ENCODE assay signal across 8 cellular contexts in the genomic region with DNA sequence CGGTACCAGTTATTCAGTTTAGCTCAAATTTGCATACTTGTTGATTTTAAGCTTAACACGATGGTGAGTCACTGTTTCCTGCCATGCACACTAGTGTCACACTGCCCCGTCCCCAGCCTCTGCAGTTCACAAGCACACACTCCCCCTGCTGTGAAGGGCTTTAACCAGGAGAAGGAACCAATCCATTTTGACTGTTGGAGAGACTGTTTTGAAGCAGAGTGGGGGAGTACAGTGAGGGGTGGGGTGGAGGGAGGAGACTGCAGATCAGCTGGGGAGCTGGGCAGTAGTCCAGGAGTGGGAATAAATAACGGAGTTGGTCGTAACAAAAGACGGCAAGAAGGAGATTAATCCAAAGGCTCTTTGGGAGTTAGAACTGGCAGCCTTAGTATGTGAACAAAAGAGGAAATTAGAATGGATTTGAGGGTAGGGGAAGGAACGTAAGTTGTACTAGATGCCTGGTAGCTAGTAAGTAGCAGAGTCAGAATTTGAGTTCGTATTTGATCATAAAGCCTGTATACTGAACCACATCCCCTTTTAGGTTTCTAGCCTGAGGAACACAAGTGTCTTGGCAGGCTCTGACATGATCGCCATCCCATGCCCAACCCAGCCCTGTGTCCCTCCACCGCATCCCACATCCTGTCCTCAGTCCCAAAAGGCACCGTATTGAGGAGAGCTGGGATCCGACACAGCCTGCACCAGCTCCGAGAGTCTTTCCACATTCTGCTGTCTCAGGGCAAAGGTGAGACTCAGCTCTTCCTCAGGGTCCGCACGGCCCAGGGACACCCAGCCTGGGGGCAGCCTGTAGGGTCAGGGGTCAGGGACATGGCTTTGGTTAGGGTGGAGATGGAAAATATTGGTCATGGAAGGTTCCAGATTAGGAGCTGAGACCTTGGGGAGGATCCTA. TPM values are rescaled to one million over a fixed set of nuclear protein-coding genes. Genes with fewer than 3 reads are reported as not detected.
A peak's percentile ranks its signal among the peaks of the same experiment; 100 is the strongest.
DNase-seq lines count a peak whose midpoint lies in the region; ATAC-seq and TF ChIP-seq lines count a peak whose summit lies in the region.

No MANE protein-coding gene starts in this region.

- intact Hi-C loops in ascending aorta (cut with DNase I), result loop anchor here (1.0 kb wide), 1 partner anchor 65 kb away; a partner anchor contains a TSS

- H3K27ac ChIP-seq in ascending aorta, result peak overlapping the region; percentile 81 to 82
- no peak overlapping the region for H3K27ac ChIP-seq in iPS DF 6.9 (ENCODE audit: low read length)
- H3K27ac ChIP-seq in skin epidermis, result peak overlapping the region; percentile 34 to 98 (median 92)

- H3K4me1 ChIP-seq in ascending aorta, result peaks cover 3 to 19% of the 10 kb centered on the region in 2 donors
- no peaks in the 10 kb centered on the region; the same call in 1 of the 2 replicates for H3K4me1 ChIP-seq in iPS DF 6.9 (ENCODE audit: control insufficient read depth, insufficient read depth, low read length)

- H3K36me3 ChIP-seq in ascending aorta (peaks cover 12 to 22% of the 10 kb centered on the region in 2 donors), iPS DF 6.9 (ENCODE audit: control insufficient read depth, insufficient read depth, low read length) (no peaks in the 10 kb centered on the region; the same call in 1 of the 2 replicates)

- H3K9me3 ChIP-seq in ascending aorta (no peaks in the 10 kb centered on the region), iPS DF 6.9 (ENCODE audit: control insufficient read depth, insufficient read depth, low read length) (no peaks in the 10 kb centered on the region)

- ATAC-seq in HG02759 (IDR thresholded peaks at IDR 0.05; ENCODE audit: unreplicated experiment) (peak; percentile 2), HG03280 (IDR thresholded peaks at IDR 0.05; ENCODE audit: unreplicated experiment) (no peak)

- DNase-seq in C1 segment of cervical spinal cord (lab: John Stamatoyannopoulos, UW) (peak in 11 of 14 donors; percentile 37 to 72 (median 54)), SW480 (ENCODE audit: low spot score) (peak; percentile 21), ascending aorta (ENCODE audit: low spot score in 2 of 2) (no peak), iPS DF 6.9 (ENCODE audit: low read depth, low spot score) (no peak), NCI-H446 (lab: John Stamatoyannopoulos, UW) (no peak)

- 100% methylated on average over 1 of the region's 15 CpGs for WGBS in iPS DF 6.9 (ENCODE audit: insufficient coverage, insufficient read length)

- peak overlapping the region; percentile 69 to 76 for H3K4me3 ChIP-seq in ascending aorta
- peak overlapping the region; percentile 66; the same call in 1 of the 2 replicates for H3K4me3 ChIP-seq in iPS DF 6.9 (ENCODE audit: low read length)
- H3K4me3 ChIP-seq in skin epidermis, result peak overlapping the region; percentile 60 to 85 (median 80)

- TF ChIP-seq CTCF in ascending aorta (IDR thresholded peaks at IDR 0.05), result no peak

- H3K27me3 ChIP-seq in ascending aorta (no peaks in the 10 kb centered on the region), iPS DF 6.9 (ENCODE audit: control insufficient read depth, insufficient read depth, low read length) (no peaks in the 10 kb centered on the region)

RNA-seq across cellular contexts. Expression of a gene that starts 0.9 kb away (rescaled TPM):
- total RNA-seq in ascending aorta, result 96.7 TPM

RNA-seq across cellular contexts. Expression of a gene that starts 6.4 kb away (rescaled TPM):
- 76.0 TPM for total RNA-seq in ascending aorta

RNA-seq across cellular contexts. Expression of a gene that starts 14.8 kb away (rescaled TPM):
- total RNA-seq in ascending aorta, result 183 TPM

RNA-seq across cellular contexts. Expression of a gene that starts 15.0 kb away (rescaled TPM):
- 9.2 TPM for total RNA-seq in ascending aorta

RNA-seq across cellular contexts. Expression of a gene that starts 37.2 kb away (rescaled TPM):
- 58.0 TPM for total RNA-seq in ascending aorta

Comparison
In these comparisons a context has a peak if more than half of its experiments do, and no peak if none do; other contexts are left out.
1. DNase-seq: peak in C1 segment of cervical spinal cord (11 of 14) and SW480 (single experiment); none in ascending aorta (0 of 2), iPS DF 6.9 (single experiment) and NCI-H446 (0 of 2).
2. Peak in every context shown above with its lines, with median percentiles within 50 percentile points of each other: H3K4me3 ChIP-seq.